ENCODE assay signal across 26 cellular contexts in the genomic region with DNA sequence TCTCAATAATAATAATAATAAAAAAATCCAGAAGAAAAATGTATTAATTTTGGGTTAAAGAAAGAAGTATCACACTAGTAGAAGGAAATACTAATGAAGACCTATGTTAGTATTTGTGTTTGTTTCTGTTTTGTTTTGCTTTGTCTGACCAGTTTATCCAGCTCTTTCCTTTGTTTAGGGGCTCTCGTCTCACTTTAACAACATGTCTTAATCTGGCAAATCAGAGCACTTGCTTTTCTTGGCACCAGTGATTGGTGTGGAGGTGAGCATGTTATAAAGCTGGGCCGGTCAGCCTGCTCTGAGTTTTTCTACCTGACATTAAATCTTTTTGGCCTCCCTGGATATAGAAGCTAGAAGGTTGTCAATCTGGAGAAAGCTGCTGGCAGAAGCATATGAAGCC.
"Had no signal": no experiment of that assay in that cellular context is flagged by ENCODE, and none has a peak within 500 bp of the region (broad histone marks: within the 10 kb centered on the region; RNA-seq: fewer than 3 reads in every experiment).

No MANE protein-coding gene starts in this region.

- H3K27me3 Mint-ChIP-seq: stimulated activated naive B cell treated with anti-CD40 and anti-IgM and Interleukin-4, amounts not matched to agents 10 μg/mL and 1 μg/mL and 100 μg/mL, for 72 hours; stimulated activated naive CD8-positive, alpha-beta T cell treated with anti-CD3 and anti-CD28 coated beads, Interleukin-15, Interleukin-2, amounts not matched to agents 100 ng/mL and 50 ng/mL, for 24 hours had no signal

- H3K36me3 Mint-ChIP-seq: naive thymus-derived CD8-positive, alpha-beta T cell had no signal

- H3K27ac Mint-ChIP-seq: dendritic cell treated with granulocyte-macrophage colony-stimulating factor and Interleukin-4, amounts not matched to agents 40 ng/mL and 50 ng/mL, for 4 days; endodermal cell; naive thymus-derived CD8-positive, alpha-beta T cell; stimulated activated naive B cell treated with anti-CD40 and anti-IgM and Interleukin-4, amounts not matched to agents 10 μg/mL and 1 μg/mL and 100 μg/mL, for 72 hours; stimulated activated naive CD8-positive, alpha-beta T cell treated with anti-CD3 and anti-CD28 coated beads, Interleukin-15, Interleukin-2, amounts not matched to agents 100 ng/mL and 50 ng/mL, for 24 hours had no signal

- ATAC-seq: foreskin keratinocyte; left colon; naive thymus-derived CD8-positive, alpha-beta T cell; right lobe of liver had no signal

- H3K9me3 Mint-ChIP-seq: dendritic cell treated with granulocyte-macrophage colony-stimulating factor and Interleukin-4, amounts not matched to agents 40 ng/mL and 50 ng/mL, for 4 days; endodermal cell; naive thymus-derived CD8-positive, alpha-beta T cell; neural crest cell; stimulated activated naive CD8-positive, alpha-beta T cell treated with anti-CD3 and anti-CD28 coated beads, Interleukin-15, Interleukin-2, amounts not matched to agents 100 ng/mL and 50 ng/mL, for 24 hours had no signal

- H3K4me3 ChIP-seq: colonic mucosa, esophagus muscularis mucosa, gastroesophageal sphincter, heart left ventricle, hepatocyte, left ventricle myocardium inferior, lower lobe of right lung, pancreas, right lobe of liver, suprapubic skin, transverse colon, upper lobe of right lung, uterus had no signal

- DNase-seq: colonic mucosa; effector CD8-positive, alpha-beta T cell; endodermal cell; foreskin keratinocyte; heart left ventricle; kidney glomerular epithelial cell; left colon; left ventricle myocardium inferior; lower lobe of right lung; naive thymus-derived CD8-positive, alpha-beta T cell; pancreas; right lobe of liver; small intestine; stimulated activated CD4-positive, alpha-beta T cell treated with anti-CD3 and anti-CD28 coated beads, Interleukin-15, amount 100 ng/mL, for 24 hours; stimulated activated CD4-positive, alpha-beta T cell treated with anti-CD3 and anti-CD28 coated beads, Interleukin-2, amount 100 ng/mL, for 48 hours; stimulated activated naive B cell treated with anti-CD40 and anti-IgM and Interleukin-4, amounts not matched to agents 10 μg/mL and 1 μg/mL and 100 μg/mL, for 72 hours; transverse colon; upper lobe of right lung; uterus had no signal

- H3K4me3 Mint-ChIP-seq: dendritic cell treated with granulocyte-macrophage colony-stimulating factor and Interleukin-4, amounts not matched to agents 40 ng/mL and 50 ng/mL, for 4 days; endodermal cell; naive thymus-derived CD8-positive, alpha-beta T cell; neural crest cell; stimulated activated naive B cell treated with anti-CD40 and anti-IgM and Interleukin-4, amounts not matched to agents 10 μg/mL and 1 μg/mL and 100 μg/mL, for 72 hours had no signal
